In genomic region chr1:213830371-213830770, GRCh38 we compare ENCODE assay signal across 5 cellular contexts.
"Had no signal": no experiment of that assay in that cellular context is flagged by ENCODE, and none has a peak within 500 bp of the region (broad histone marks: within the 10 kb centered on the region; RNA-seq: fewer than 3 reads in every experiment).

No MANE protein-coding gene starts in this region.

- H3K4me3 Mint-ChIP-seq: IgD-negative memory B cell had no signal

- H3K27me3 Mint-ChIP-seq: IgD-negative memory B cell had no signal

- H3K27ac Mint-ChIP-seq: IgD-negative memory B cell had no signal

- DNase-seq: GOT3, H7, HCEC 1CT, KBM-7 had no signal

- H3K36me3 Mint-ChIP-seq: IgD-negative memory B cell had no signal
